ENCODE assay signal across 8 cellular contexts in the genomic region with DNA sequence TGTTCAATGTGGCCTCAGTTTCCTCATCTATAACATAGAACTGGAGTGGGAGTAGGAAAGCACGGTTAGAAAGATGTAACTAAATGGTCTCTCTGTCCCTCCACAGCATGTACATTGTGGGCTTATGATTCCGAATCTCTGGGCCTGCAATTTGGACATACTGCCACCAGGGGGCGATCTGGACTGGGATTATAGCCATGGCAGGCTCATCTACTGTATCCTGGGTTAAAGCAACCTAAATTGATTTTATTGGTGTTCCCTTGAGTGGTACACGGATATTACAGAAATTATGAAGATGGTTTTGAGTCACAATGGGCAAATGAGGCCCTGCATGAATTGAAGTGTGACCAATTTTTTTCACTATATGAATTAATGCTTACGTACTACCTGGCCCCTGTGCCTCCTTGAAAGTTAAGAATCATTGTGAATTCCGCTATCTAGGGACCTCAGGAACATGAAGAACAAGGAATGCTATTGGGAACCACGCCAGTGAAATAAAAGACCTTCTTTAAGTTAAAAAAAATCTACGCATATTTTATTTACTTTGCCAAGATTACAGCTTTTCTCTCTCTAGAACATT. TPM values are rescaled to one million over a fixed set of nuclear protein-coding genes. Genes with fewer than 3 reads are reported as not detected.
A peak's percentile ranks its signal among the peaks of the same experiment; 100 is the strongest.
DNase-seq lines count a peak whose midpoint lies in the region; ATAC-seq and TF ChIP-seq lines count a peak whose summit lies in the region.

No MANE protein-coding gene starts in this region.

- TF ChIP-seq CTCF in MCF 10A (IDR thresholded peaks at IDR 0.05; ENCODE audit: unreplicated experiment) (peak; percentile 88), breast epithelium (IDR thresholded peaks at IDR 0.05) (peak in 1 of 3 donors; percentile 17), testis (IDR thresholded peaks at IDR 0.05) (peak; percentile 29 to 71 (median 55))
- peak; percentile 94 for TF ChIP-seq CTCF in activated CD8-positive, alpha-beta T cell treated with anti-CD3 and anti-CD28 coated beads for 36 hours (IDR thresholded peaks at IDR 0.05)

- intact Hi-C loops in MCF 10A (cut with micrococcal nuclease) (loop anchor here (1.0 to 5.0 kb wide), 2 partner anchors 58 to 181 kb away; no protein-coding TSS in a partner anchor), breast epithelium (cut with DNase I; ENCODE audit: low total_unique reads) (loop anchor here (10.0 kb wide), 1 partner anchor 192 kb away; no protein-coding TSS in a partner anchor), testis (cut with DNase I; ENCODE audit: low total_unique reads) (no loop called here)
- intact Hi-C loops in activated CD8-positive, alpha-beta T cell treated with anti-CD3 and anti-CD28 coated beads for 36 hours (cut with micrococcal nuclease): no loop called here

- no peak overlapping the region for H3K4me3 ChIP-seq in breast epithelium
- no peak overlapping the region for H3K4me3 ChIP-seq in testis

- H3K27me3 ChIP-seq in breast epithelium: peaks cover 0 to 19% of the 10 kb centered on the region in 2 donors
- no peaks in the 10 kb centered on the region for H3K27me3 ChIP-seq in testis

- H3K9me3 ChIP-seq in breast epithelium (peaks cover 14 to 15% of the 10 kb centered on the region in 2 donors), testis (no peaks in the 10 kb centered on the region)

- H3K4me1 Mint-ChIP-seq in MCF 10A (ENCODE audit: insufficient read depth, unreplicated experiment): no peaks in the 10 kb centered on the region
- H3K4me1 Mint-ChIP-seq in activated CD8-positive, alpha-beta T cell treated with anti-CD3 and anti-CD28 coated beads for 36 hours (ENCODE audit: low read depth): no peaks in the 10 kb centered on the region

- peaks cover 16% of the 10 kb centered on the region for H3K27me3 Mint-ChIP-seq in MCF 10A (ENCODE audit: insufficient read depth, unreplicated experiment)
- H3K27me3 Mint-ChIP-seq in activated CD8-positive, alpha-beta T cell treated with anti-CD3 and anti-CD28 coated beads for 36 hours: peaks cover 21% of the 10 kb centered on the region

- no peaks in the 10 kb centered on the region for H3K36me3 Mint-ChIP-seq in MCF 10A (ENCODE audit: insufficient read depth, unreplicated experiment)
- H3K36me3 Mint-ChIP-seq in activated CD8-positive, alpha-beta T cell treated with anti-CD3 and anti-CD28 coated beads for 36 hours (ENCODE audit: low read depth): no peaks in the 10 kb centered on the region

- no peak overlapping the region for H3K4me3 Mint-ChIP-seq in MCF 10A (ENCODE audit: unreplicated experiment)
- H3K4me3 Mint-ChIP-seq in activated CD8-positive, alpha-beta T cell treated with anti-CD3 and anti-CD28 coated beads for 36 hours: no peak overlapping the region

- no peak overlapping the region for H3K27ac Mint-ChIP-seq in MCF 10A (ENCODE audit: low read depth, unreplicated experiment)
- H3K27ac Mint-ChIP-seq in activated CD8-positive, alpha-beta T cell treated with anti-CD3 and anti-CD28 coated beads for 36 hours: no peak overlapping the region

- no peaks in the 10 kb centered on the region for H3K9me3 Mint-ChIP-seq in MCF 10A (ENCODE audit: unreplicated experiment)
- peaks cover 19% of the 10 kb centered on the region for H3K9me3 Mint-ChIP-seq in activated CD8-positive, alpha-beta T cell treated with anti-CD3 and anti-CD28 coated beads for 36 hours

- no peaks in the 10 kb centered on the region for H3K4me1 ChIP-seq in breast epithelium
- no peaks in the 10 kb centered on the region for H3K4me1 ChIP-seq in testis

- TF ChIP-seq POLR2A in breast epithelium (IDR thresholded peaks at IDR 0.05) (no peak), testis (IDR thresholded peaks at IDR 0.05) (no peak)

- ATAC-seq in activated CD8-positive, alpha-beta T cell treated with anti-CD3 and anti-CD28 coated beads for 36 hours: peak; percentile 55
- ATAC-seq in HG02852 (IDR thresholded peaks at IDR 0.05; ENCODE audit: unreplicated experiment): no peak

- no TSS peak for BruUV-seq in MCF 10A (replicated peaks; lab: Mats Ljungman, UMichigan)

- POLR2A ChIA-PET in MCF 10A (lab: Yijun Ruan, JAX): interaction anchor here (1.1 kb wide), 1 partner anchor 33 kb away, joined by 6 read pairs; a partner anchor contains a TSS
- POLR2A ChIA-PET in activated CD8-positive, alpha-beta T cell treated with anti-CD3 and anti-CD28 coated beads for 36 hours (lab: Charles Lee): no interaction called here

- DNase-seq in MCF 10A (ENCODE audit: unreplicated experiment): peak; percentile 57
- no peak for DNase-seq in breast epithelium (ENCODE audit: low spot score in 2 of 2)
- peak; percentile 82 for DNase-seq in activated CD8-positive, alpha-beta T cell treated with anti-CD3 and anti-CD28 coated beads for 36 hours
- DNase-seq in iPS-NIHi11 (ENCODE audit: low spot score): peak; percentile 68
- peak; percentile 65 for DNase-seq in testis
- DNase-seq in NCI-H2081 (lab: John Stamatoyannopoulos, UW): no peak
- DNase-seq in midbrain (lab: John Stamatoyannopoulos, UW): no peak

- CTCF ChIA-PET in MCF 10A (lab: Yijun Ruan, JAX): interaction anchor here (0.6 to 2.0 kb wide), 11 partner anchors 7 to 1093 kb away, joined by 3 to 6 read pairs (median 3); no protein-coding TSS in a partner anchor
- CTCF ChIA-PET in activated CD8-positive, alpha-beta T cell treated with anti-CD3 and anti-CD28 coated beads for 36 hours (lab: Charles Lee): interaction anchor here (0.7 to 2.7 kb wide), 13 partner anchors 10 to 274 kb away, joined by 3 to 23 read pairs (median 4); no protein-coding TSS in a partner anchor

- no peaks in the 10 kb centered on the region for H3K36me3 ChIP-seq in breast epithelium
- no peaks in the 10 kb centered on the region for H3K36me3 ChIP-seq in testis (ENCODE audit: low read depth, missing control alignments)

- WGBS in testis, 2 donors: 50 to 55% methylated on average over 8 of the region's 8 CpGs

- H3K27ac ChIP-seq in breast epithelium (no peak overlapping the region), testis (no peak overlapping the region)

RNA-seq across cellular contexts. Expression of a gene that starts 32.9 kb away (rescaled TPM):
- total RNA-seq in MCF 10A (2022) (16.2 and 16.4 TPM in 2 replicates), breast epithelium (10 to 100 TPM; 51.1 to 68.0 (median 60.2) TPM), testis (10 to 100 TPM; 18.0 to 20.9 TPM)
- 1 to 10 TPM; 1.2 to 1.8 TPM for total RNA-seq in activated CD8-positive, alpha-beta T cell treated with anti-CD3 and anti-CD28 coated beads for 36 hours
- 18.2 TPM for polyA plus RNA-seq in testis (ENCODE audit: insufficient read depth, low read depth, low replicate concordance)

RNA-seq across cellular contexts. Expression of a gene that starts 33.2 kb away (rescaled TPM):
- total RNA-seq in MCF 10A (2022) (40.7 and 51.2 TPM in 2 replicates), breast epithelium (100 to 1,000 TPM in 2 of 3 donors, 10 to 100 TPM in 1; 72.0 to 175 (median 113) TPM), testis (100 to 1,000 TPM in 1 of 2 donors, 10 to 100 TPM in 1; 99.6 to 114 TPM)
- total RNA-seq in activated CD8-positive, alpha-beta T cell treated with anti-CD3 and anti-CD28 coated beads for 36 hours: 1 to 10 TPM; 8.5 to 9.1 TPM
- 64.1 TPM for polyA plus RNA-seq in testis (ENCODE audit: insufficient read depth, low read depth, low replicate concordance)

Comparison
In these comparisons a context has a peak if more than half of its experiments do, and no peak if none do; other contexts are left out.
1. DNase-seq: peak in MCF 10A (single experiment), activated CD8-positive, alpha-beta T cell treated with anti-CD3 and anti-CD28 coated beads for 36 hours (single experiment), iPS-NIHi11 (single experiment) and testis (single experiment); none in breast epithelium (0 of 2), NCI-H2081 (0 of 2) and midbrain (single experiment).
2. intact Hi-C loops: an anchor here in MCF 10A (1.0 to 5.0 kb wide) and breast epithelium (10.0 kb wide); none called in activated CD8-positive, alpha-beta T cell treated with anti-CD3 and anti-CD28 coated beads for 36 hours and testis.